Comparison of ENCODE assay signal across 8 cellular contexts in genomic region chr19:3479819-3480215, GRCh38. TPM values are rescaled to one million over a fixed set of nuclear protein-coding genes. Genes with fewer than 3 reads are reported as not detected.
DNase-seq lines count a peak whose midpoint lies in the region; ATAC-seq and TF ChIP-seq lines count a peak whose summit lies in the region.

No MANE protein-coding gene starts in this region.

- no peak for ATAC-seq in aorta (ENCODE audit: low FRiP score)
- no peak for ATAC-seq in GM19324 (IDR thresholded peaks at IDR 0.05; ENCODE audit: low FRiP score, unreplicated experiment)
- no peak for ATAC-seq in HG02885 (IDR thresholded peaks at IDR 0.05; ENCODE audit: poor library complexity, unreplicated experiment)

- peak; percentile 43 for DNase-seq in stimulated activated CD4-positive, alpha-beta T cell treated with anti-CD3 and anti-CD28 coated beads, Interleukin-1b, Interleukin-23, amount 100 ng/mL, for 48 hours
- DNase-seq in stimulated activated CD4-positive, alpha-beta T cell treated with anti-CD3 and anti-CD28 coated beads, Interleukin-12 subunit alpha, Interleukin-12 subunit beta, amount 100 ng/mL, for 4 hours, result no peak
- peak; percentile 27 for DNase-seq in SK-N-DZ (ENCODE audit: low spot score)
- peak; percentile 36 for DNase-seq in epithelial cell of esophagus (ENCODE audit: low read depth)
- DNase-seq in aorta, result no peak
- DNase-seq in HK-2 (ENCODE audit: unreplicated experiment), result no peak

- no peaks in the 10 kb centered on the region for H3K4me1 ChIP-seq in aorta (ENCODE audit: control insufficient read depth in 1 of 2, insufficient read depth in 2 of 2, low read length in 2 of 2)

- TF ChIP-seq CTCF in epithelial cell of esophagus (IDR thresholded peaks at IDR 0.05; ENCODE audit: insufficient read depth, low read depth, low read length, missing control alignments), result no peak

- H3K27me3 ChIP-seq in aorta (ENCODE audit: control insufficient read depth in 1 of 2, insufficient read depth in 2 of 2, low read length in 1 of 2), result no peaks in the 10 kb centered on the region

- H3K4me3 ChIP-seq in epithelial cell of esophagus (ENCODE audit: low read length) (no peak overlapping the region), aorta (ENCODE audit: low read length in 2 of 2) (no peak overlapping the region)

- H3K36me3 ChIP-seq in aorta (ENCODE audit: control insufficient read depth in 1 of 2, insufficient read depth in 2 of 2, low read length in 1 of 2), result no peaks in the 10 kb centered on the region

- intact Hi-C loops in aorta (cut with DNase I), result no loop called here

- H3K27ac ChIP-seq in aorta (ENCODE audit: low read depth in 1 of 2, low read length in 2 of 2), result no peak overlapping the region

- WGBS in aorta, 2 donors, result 36 to 51% methylated on average over 10 of the region's 10 CpGs

- no peaks in the 10 kb centered on the region for H3K9me3 ChIP-seq in aorta (ENCODE audit: control insufficient read depth, low read length)

RNA-seq across cellular contexts. Expression of gene SMIM24, which starts 0.5 kb away (rescaled TPM):
- 1.3 TPM in 1 of 2 replicates, not detected in the other for polyA plus RNA-seq in SK-N-DZ (2014; cell fraction: cytosol; rRNA removed)
- polyA plus RNA-seq in SK-N-DZ (2014; cell fraction: nucleus; rRNA removed), result 1.9 TPM in 1 of 2 replicates, not detected in the other
- total RNA-seq in aorta, result not detected
- 10 to 100 TPM in 1 of 2 donors, under 1 TPM in 1; 0.67 to 62.6 TPM for polyA plus RNA-seq in aorta

RNA-seq across cellular contexts. Expression of gene SMIM44, which starts 3.4 kb away (rescaled TPM):
- polyA plus RNA-seq in SK-N-DZ (2014; cell fraction: cytosol; rRNA removed), result not detected in 2 replicates
- polyA plus RNA-seq in SK-N-DZ (2014; cell fraction: nucleus; rRNA removed), result not detected in 2 replicates
- not detected for total RNA-seq in aorta
- not detected for polyA plus RNA-seq in aorta

RNA-seq across cellular contexts. Expression of gene DOHH, which starts 20.7 kb away (rescaled TPM):
- polyA plus RNA-seq in SK-N-DZ (2014; cell fraction: cytosol; rRNA removed), result 9.7 and 19.7 TPM in 2 replicates
- polyA plus RNA-seq in SK-N-DZ (2014; cell fraction: nucleus; rRNA removed), result 12.6 and 14.5 TPM in 2 replicates
- total RNA-seq in aorta, result 1 to 10 TPM; 6.1 to 7.9 TPM
- 10 to 100 TPM in 1 of 2 donors, 1 to 10 TPM in 1; 6.9 to 11.5 TPM for polyA plus RNA-seq in aorta

RNA-seq across cellular contexts. Expression of gene FZR1, which starts 26.3 kb away (rescaled TPM):
- polyA plus RNA-seq in SK-N-DZ (2014; cell fraction: cytosol; rRNA removed), result 25.4 and 30.6 TPM in 2 replicates
- polyA plus RNA-seq in SK-N-DZ (2014; cell fraction: nucleus; rRNA removed), result 48.4 and 51.8 TPM in 2 replicates
- total RNA-seq in aorta, result 10 to 100 TPM; 33.7 to 42.0 TPM
- polyA plus RNA-seq in aorta, result 10 to 100 TPM in 1 of 2 donors, 1 to 10 TPM in 1; 8.0 to 25.2 TPM

RNA-seq across cellular contexts. Expression of gene TEKTIP1, which starts 59.2 kb away (rescaled TPM):
- not detected in 2 replicates for polyA plus RNA-seq in SK-N-DZ (2014; cell fraction: cytosol; rRNA removed)
- polyA plus RNA-seq in SK-N-DZ (2014; cell fraction: nucleus; rRNA removed), result 0.64 and 2.7 TPM in 2 replicates
- 1 to 10 TPM; 1.8 to 2.4 TPM for total RNA-seq in aorta
- under 1 TPM in 1 of 2 donors, not detected in 1; 0.46 TPM for polyA plus RNA-seq in aorta

Comparison
In these comparisons a context has a peak if more than half of its experiments do, and no peak if none do; other contexts are left out.
1. DNase-seq: peak in stimulated activated CD4-positive, alpha-beta T cell treated with anti-CD3 and anti-CD28 coated beads, Interleukin-1b, Interleukin-23, amount 100 ng/mL, for 48 hours (single experiment), SK-N-DZ (single experiment) and epithelial cell of esophagus (single experiment); none in stimulated activated CD4-positive, alpha-beta T cell treated with anti-CD3 and anti-CD28 coated beads, Interleukin-12 subunit alpha, Interleukin-12 subunit beta, amount 100 ng/mL, for 4 hours (single experiment), aorta (0 of 2) and HK-2 (single experiment).